In genomic region chr7:6210973-6211372, GRCh38 we compare ENCODE assay signal across 1 cellular context.
TF ChIP-seq lines count a peak whose summit lies in the region.

No MANE protein-coding gene starts in this region.

TF ChIP-seq in GM23338, 12 proteins besides CTCF, POLR2A, EP300 and RAD21 (continued from another document):
- TF ChIP-seq, protein P1, sequence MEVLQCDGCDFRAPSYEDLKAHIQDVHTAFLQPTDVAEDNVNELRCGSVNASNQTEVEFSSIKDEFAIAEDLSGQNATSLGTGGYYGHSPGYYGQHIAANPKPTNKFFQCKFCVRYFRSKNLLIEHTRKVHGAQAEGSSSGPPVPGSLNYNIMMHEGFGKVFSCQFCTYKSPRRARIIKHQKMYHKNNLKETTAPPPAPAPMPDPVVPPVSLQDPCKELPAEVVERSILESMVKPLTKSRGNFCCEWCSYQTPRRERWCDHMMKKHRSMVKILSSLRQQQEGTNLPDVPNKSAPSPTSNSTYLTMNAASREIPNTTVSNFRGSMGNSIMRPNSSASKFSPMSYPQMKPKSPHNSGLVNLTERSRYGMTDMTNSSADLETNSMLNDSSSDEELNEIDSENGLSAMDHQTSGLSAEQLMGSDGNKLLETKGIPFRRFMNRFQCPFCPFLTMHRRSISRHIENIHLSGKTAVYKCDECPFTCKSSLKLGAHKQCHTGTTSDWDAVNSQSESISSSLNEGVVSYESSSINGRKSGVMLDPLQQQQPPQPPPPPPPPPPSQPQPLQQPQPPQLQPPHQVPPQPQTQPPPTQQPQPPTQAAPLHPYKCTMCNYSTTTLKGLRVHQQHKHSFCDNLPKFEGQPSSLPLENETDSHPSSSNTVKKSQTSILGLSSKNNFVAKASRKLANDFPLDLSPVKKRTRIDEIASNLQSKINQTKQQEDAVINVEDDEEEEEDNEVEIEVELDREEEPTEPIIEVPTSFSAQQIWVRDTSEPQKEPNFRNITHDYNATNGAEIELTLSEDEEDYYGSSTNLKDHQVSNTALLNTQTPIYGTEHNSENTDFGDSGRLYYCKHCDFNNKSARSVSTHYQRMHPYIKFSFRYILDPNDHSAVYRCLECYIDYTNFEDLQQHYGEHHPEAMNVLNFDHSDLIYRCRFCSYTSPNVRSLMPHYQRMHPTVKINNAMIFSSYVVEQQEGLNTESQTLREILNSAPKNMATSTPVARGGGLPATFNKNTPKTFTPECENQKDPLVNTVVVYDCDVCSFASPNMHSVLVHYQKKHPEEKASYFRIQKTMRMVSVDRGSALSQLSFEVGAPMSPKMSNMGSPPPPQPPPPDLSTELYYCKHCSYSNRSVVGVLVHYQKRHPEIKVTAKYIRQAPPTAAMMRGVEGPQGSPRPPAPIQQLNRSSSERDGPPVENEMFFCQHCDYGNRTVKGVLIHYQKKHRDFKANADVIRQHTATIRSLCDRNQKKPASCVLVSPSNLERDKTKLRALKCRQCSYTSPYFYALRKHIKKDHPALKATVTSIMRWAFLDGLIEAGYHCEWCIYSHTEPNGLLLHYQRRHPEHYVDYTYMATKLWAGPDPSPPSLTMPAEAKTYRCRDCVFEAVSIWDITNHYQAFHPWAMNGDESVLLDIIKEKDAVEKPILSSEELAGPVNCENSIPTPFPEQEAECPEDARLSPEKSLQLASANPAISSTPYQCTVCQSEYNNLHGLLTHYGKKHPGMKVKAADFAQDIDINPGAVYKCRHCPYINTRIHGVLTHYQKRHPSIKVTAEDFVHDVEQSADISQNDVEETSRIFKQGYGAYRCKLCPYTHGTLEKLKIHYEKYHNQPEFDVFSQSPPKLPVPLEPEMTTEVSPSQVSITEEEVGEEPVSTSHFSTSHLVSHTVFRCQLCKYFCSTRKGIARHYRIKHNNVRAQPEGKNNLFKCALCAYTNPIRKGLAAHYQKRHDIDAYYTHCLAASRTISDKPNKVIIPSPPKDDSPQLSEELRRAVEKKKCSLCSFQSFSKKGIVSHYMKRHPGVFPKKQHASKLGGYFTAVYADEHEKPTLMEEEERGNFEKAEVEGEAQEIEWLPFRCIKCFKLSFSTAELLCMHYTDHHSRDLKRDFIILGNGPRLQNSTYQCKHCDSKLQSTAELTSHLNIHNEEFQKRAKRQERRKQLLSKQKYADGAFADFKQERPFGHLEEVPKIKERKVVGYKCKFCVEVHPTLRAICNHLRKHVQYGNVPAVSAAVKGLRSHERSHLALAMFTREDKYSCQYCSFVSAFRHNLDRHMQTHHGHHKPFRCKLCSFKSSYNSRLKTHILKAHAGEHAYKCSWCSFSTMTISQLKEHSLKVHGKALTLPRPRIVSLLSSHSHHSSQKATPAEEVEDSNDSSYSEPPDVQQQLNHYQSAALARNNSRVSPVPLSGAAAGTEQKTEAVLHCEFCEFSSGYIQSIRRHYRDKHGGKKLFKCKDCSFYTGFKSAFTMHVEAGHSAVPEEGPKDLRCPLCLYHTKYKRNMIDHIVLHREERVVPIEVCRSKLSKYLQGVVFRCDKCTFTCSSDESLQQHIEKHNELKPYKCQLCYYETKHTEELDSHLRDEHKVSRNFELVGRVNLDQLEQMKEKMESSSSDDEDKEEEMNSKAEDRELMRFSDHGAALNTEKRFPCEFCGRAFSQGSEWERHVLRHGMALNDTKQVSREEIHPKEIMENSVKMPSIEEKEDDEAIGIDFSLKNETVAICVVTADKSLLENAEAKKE (CRISPR knock-in tag; IDR thresholded peaks at IDR 0.05): no peak
- TF ChIP-seq ETS1 (IDR thresholded peaks at IDR 0.05) (no peak), ZNF114 (CRISPR knock-in tag; IDR thresholded peaks at IDR 0.05) (no peak), CREB1 (CRISPR knock-in tag; IDR thresholded peaks at IDR 0.05; ENCODE audit: low read depth) (no peak), STAT1 (IDR thresholded peaks at IDR 0.05; ENCODE audit: unreplicated experiment) (no peak), EZH2phosphoT487 (IDR thresholded peaks at IDR 0.05; ENCODE audit: unreplicated experiment) (no peak), ZNF331 (CRISPR knock-in tag; IDR thresholded peaks at IDR 0.05; ENCODE audit: low read depth) (no peak), EZH2 (IDR thresholded peaks at IDR 0.05; ENCODE audit: low read depth, unreplicated experiment) (no peak), NANOG (IDR thresholded peaks at IDR 0.05; ENCODE audit: borderline replicate concordance) (no peak), JUNB (IDR thresholded peaks at IDR 0.05; ENCODE audit: unreplicated experiment) (no peak)
- TF ChIP-seq, protein P2, sequence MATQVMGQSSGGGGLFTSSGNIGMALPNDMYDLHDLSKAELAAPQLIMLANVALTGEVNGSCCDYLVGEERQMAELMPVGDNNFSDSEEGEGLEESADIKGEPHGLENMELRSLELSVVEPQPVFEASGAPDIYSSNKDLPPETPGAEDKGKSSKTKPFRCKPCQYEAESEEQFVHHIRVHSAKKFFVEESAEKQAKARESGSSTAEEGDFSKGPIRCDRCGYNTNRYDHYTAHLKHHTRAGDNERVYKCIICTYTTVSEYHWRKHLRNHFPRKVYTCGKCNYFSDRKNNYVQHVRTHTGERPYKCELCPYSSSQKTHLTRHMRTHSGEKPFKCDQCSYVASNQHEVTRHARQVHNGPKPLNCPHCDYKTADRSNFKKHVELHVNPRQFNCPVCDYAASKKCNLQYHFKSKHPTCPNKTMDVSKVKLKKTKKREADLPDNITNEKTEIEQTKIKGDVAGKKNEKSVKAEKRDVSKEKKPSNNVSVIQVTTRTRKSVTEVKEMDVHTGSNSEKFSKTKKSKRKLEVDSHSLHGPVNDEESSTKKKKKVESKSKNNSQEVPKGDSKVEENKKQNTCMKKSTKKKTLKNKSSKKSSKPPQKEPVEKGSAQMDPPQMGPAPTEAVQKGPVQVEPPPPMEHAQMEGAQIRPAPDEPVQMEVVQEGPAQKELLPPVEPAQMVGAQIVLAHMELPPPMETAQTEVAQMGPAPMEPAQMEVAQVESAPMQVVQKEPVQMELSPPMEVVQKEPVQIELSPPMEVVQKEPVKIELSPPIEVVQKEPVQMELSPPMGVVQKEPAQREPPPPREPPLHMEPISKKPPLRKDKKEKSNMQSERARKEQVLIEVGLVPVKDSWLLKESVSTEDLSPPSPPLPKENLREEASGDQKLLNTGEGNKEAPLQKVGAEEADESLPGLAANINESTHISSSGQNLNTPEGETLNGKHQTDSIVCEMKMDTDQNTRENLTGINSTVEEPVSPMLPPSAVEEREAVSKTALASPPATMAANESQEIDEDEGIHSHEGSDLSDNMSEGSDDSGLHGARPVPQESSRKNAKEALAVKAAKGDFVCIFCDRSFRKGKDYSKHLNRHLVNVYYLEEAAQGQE (IDR thresholded peaks at IDR 0.05; ENCODE audit: unreplicated experiment): no peak
